ENCODE assay signal across 1 cellular context in the genomic region with DNA sequence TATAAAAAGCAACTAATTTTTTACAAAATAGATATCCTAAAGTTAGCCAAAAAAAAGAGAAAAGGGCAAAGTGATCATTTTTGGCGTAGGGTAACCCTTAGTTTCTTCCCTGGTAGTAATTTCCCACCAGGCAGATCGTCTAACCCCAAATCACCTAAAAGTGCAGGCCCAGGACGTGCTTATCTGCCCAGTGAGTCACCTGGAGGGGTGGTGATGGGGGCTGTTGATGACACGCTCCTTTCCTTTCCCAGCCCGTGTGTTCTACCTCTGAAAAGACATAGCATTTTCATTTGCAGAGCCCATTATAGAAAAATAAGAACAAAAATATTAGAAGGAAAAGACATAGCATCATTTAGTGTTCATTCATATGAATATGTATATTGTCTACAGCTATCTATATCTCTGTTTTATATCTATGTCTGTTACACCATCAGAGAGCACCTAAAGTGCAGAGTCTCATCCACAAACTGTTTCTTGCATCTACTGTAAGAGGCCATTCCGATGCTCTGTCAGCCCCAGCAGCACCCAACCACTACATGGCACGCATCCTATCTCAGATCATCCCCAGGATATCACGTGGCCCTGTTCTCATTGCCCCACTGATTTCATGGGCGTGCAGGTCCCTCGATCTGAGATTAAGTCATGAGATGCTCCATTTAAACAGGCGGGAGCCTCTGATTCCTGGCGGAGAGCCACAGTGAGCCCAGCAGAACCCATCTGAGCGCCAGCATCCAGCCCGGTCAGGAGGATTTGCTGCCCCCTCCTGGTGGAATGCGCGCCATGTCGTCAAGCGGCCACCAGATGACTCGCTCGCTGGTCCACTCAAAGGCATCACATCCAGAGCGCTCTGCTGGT.
TF ChIP-seq lines count a peak whose summit lies in the region.

No MANE protein-coding gene starts in this region.

TF ChIP-seq in HEK293, 187 proteins besides CTCF, POLR2A, EP300 and RAD21 (continued from another document):
- TF ChIP-seq, protein P1, sequence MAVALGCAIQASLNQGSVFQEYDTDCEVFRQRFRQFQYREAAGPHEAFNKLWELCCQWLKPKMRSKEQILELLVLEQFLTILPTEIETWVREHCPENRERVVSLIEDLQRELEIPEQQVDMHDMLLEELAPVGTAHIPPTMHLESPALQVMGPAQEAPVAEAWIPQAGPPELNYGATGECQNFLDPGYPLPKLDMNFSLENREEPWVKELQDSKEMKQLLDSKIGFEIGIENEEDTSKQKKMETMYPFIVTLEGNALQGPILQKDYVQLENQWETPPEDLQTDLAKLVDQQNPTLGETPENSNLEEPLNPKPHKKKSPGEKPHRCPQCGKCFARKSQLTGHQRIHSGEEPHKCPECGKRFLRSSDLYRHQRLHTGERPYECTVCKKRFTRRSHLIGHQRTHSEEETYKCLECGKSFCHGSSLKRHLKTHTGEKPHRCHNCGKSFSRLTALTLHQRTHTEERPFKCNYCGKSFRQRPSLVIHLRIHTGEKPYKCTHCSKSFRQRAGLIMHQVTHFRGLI (tag by site-specific recombination; IDR thresholded peaks at IDR 0.05) = peak; percentile 84
- peak; percentile 22; the same call in 1 of the 2 replicates for TF ChIP-seq ZNF629 (tag by site-specific recombination; IDR thresholded peaks at IDR 0.05)
- TF ChIP-seq PRDM10 (tag by site-specific recombination; IDR thresholded peaks at IDR 0.05) = peak; percentile 68
- TF ChIP-seq HOXC10 (CRISPR knock-in tag; IDR thresholded peaks at IDR 0.05) = no peak
TF ChIP-seq in HEK293: peak in this region for 21.
